In genomic region chr2:15158117-15158516, GRCh38 we compare ENCODE assay signal across 19 cellular contexts.
DNase-seq lines count a peak whose midpoint lies in the region; ATAC-seq, FAIRE-seq and TF ChIP-seq lines count a peak whose summit lies in the region.
"Had no signal": no experiment of that assay in that cellular context is flagged by ENCODE, and none has a peak within 500 bp of the region (broad histone marks: within the 10 kb centered on the region; RNA-seq: fewer than 3 reads in every experiment).

No MANE protein-coding gene starts in this region.

- H2BK12ac ChIP-seq in H1 (ENCODE audit: low read depth, low read length): no peak overlapping the region; the same call in 1 of the 2 replicates

- H3K4me2 ChIP-seq in H1 (ENCODE audit: insufficient read depth in 1 of 2, low read depth in 2 of 2, low read length in 2 of 2): peak overlapping the region in 1 of 2 experiments; percentile 31; a peak in 1 of 4 replicates

- no peak overlapping the region for H2AFZ ChIP-seq in H1 (ENCODE audit: low read length)

- no peak for TF ChIP-seq EP300 in H1 (IDR thresholded peaks at IDR 0.05; ENCODE audit: borderline replicate concordance in 1 of 2, low read depth in 2 of 2, low read length in 2 of 2)

- TF ChIP-seq CTCF in H1 (IDR thresholded peaks at IDR 0.05; ENCODE audit: control extremely low read depth in 1 of 3, insufficient read depth in 1 of 3, low read depth in 1 of 3, low read length in 3 of 3): no peak
- no peak for TF ChIP-seq CTCF in GM20000 (IDR thresholded peaks at IDR 0.05; ENCODE audit: extremely low read depth, missing control alignments)

- no peak overlapping the region for H4K8ac ChIP-seq in H1 (ENCODE audit: extremely low read depth, insufficient read depth, low read length)

- TF ChIP-seq POLR2A in H1 (IDR thresholded peaks at IDR 0.05; ENCODE audit: control extremely low read depth in 1 of 2, low read depth in 2 of 2, low read length in 2 of 2): no peak

- DNase-seq in Ammon's horn (ENCODE audit: low spot score): peak; percentile 20
- DNase-seq in H7: peak; percentile 70
- peak; percentile 45 for DNase-seq in NCI-H345 (lab: John Stamatoyannopoulos, UW)
- peak in 1 of 2 experiments; percentile 57 for DNase-seq in H1 (ENCODE audit: low read depth in 1 of 2, low spot score in 2 of 2)
- no peak for DNase-seq in GM20000 (ENCODE audit: low spot score)
- no peak for DNase-seq in natural killer cell treated with Interleukin-12 subunit alpha and Interleukin-12 subunit beta and Interleukin-15 and Interleukin-18, amount 100 ng/mL, for 72 hours (ENCODE audit: low spot score)
- no peak for DNase-seq in epidermal melanocyte (ENCODE audit: insufficient read length, low spot score)
- DNase-seq: activated B cell treated with CpG ODN at 0.5 μM for 24 hours; activated effector memory CD4-positive, alpha-beta T cell treated with Interleukin-2 at 50 U/mL for 16 hours; amniotic stem cell; foreskin melanocyte; NCI-H524 treated with DMSO at 0.1 percent for 48 hours; psoas muscle; T-cell had no signal

- H3K4me3 ChIP-seq in H7 (ENCODE audit: insufficient read depth, low read depth, low read length): no peak overlapping the region
- no peak overlapping the region for H3K4me3 ChIP-seq in H1 (ENCODE audit: extremely low read depth in 1 of 4, insufficient read depth in 2 of 4, low read depth in 3 of 4, low read length in 4 of 4)
- H3K4me3 ChIP-seq: psoas muscle had no signal

- no peak overlapping the region for H4K91ac ChIP-seq in H1 (replicated peaks; ENCODE audit: insufficient read length, low read length)

- no peaks in the 10 kb centered on the region for H3K36me3 Mint-ChIP-seq in natural killer cell treated with Interleukin-12 subunit alpha and Interleukin-12 subunit beta and Interleukin-15 and Interleukin-18, amount 100 ng/mL, for 72 hours
- H3K36me3 Mint-ChIP-seq: T-cell had no signal

- H3K9me3 Mint-ChIP-seq in natural killer cell treated with Interleukin-12 subunit alpha and Interleukin-12 subunit beta and Interleukin-15 and Interleukin-18, amount 100 ng/mL, for 72 hours: no peaks in the 10 kb centered on the region
- H3K9me3 Mint-ChIP-seq: activated B cell treated with CpG ODN at 0.5 μM for 24 hours; central memory CD8-positive, alpha-beta T cell; T-cell had no signal

- no peak overlapping the region for H3K27ac Mint-ChIP-seq in natural killer cell treated with Interleukin-12 subunit alpha and Interleukin-12 subunit beta and Interleukin-15 and Interleukin-18, amount 100 ng/mL, for 72 hours
- H3K27ac Mint-ChIP-seq: activated B cell treated with CpG ODN at 0.5 μM for 24 hours, T-cell had no signal

- H3K4me1 ChIP-seq in H1 (replicated peaks in 1 of 4; ENCODE audit: control insufficient read depth in 3 of 4, insufficient read depth in 4 of 4, low read length in 3 of 4): peaks cover 2 to 20% (median 11%) of the 10 kb centered on the region in 4 experiments
- H3K4me1 ChIP-seq: psoas muscle had no signal

- ATAC-seq in GM21737 (IDR thresholded peaks at IDR 0.05; ENCODE audit: unreplicated experiment): no peak
- no peak for ATAC-seq in natural killer cell treated with Interleukin-12 subunit alpha and Interleukin-12 subunit beta and Interleukin-15 and Interleukin-18, amount 100 ng/mL, for 72 hours
- ATAC-seq: psoas muscle, T-cell had no signal

- H3K36me3 ChIP-seq in H7 (replicated peaks; ENCODE audit: control insufficient read depth, insufficient read depth, low read length) (no peaks in the 10 kb centered on the region), H1 (ENCODE audit: control insufficient read depth in 2 of 4, insufficient read depth in 4 of 4, low read length in 3 of 4) (no peaks in the 10 kb centered on the region)

- no peak overlapping the region; the same call in 1 of the 2 replicates for H3K27ac ChIP-seq in H1 (ENCODE audit: low read depth, low read length)
- H3K27ac ChIP-seq: psoas muscle had no signal

- H3K23me2 ChIP-seq in H1 (ENCODE audit: low read depth, low read length): no peaks in the 10 kb centered on the region

- peaks cover 0 to 7% of the 10 kb centered on the region in 2 donors for H3K4me1 Mint-ChIP-seq in natural killer cell treated with Interleukin-12 subunit alpha and Interleukin-12 subunit beta and Interleukin-15 and Interleukin-18, amount 100 ng/mL, for 72 hours (ENCODE audit: low read depth in 2 of 2)
- H3K4me1 Mint-ChIP-seq: activated B cell treated with CpG ODN at 0.5 μM for 24 hours had no signal

- H3K4ac ChIP-seq in H1 (replicated peaks; ENCODE audit: insufficient read length, low read depth, low read length): no peak overlapping the region

- H3K79me2 ChIP-seq in H1 (ENCODE audit: control insufficient read depth in 1 of 2, insufficient read depth in 2 of 2, low read length in 2 of 2): no peaks in the 10 kb centered on the region

- H3K9ac ChIP-seq in H1 (replicated peaks in 1 of 4; ENCODE audit: extremely low read depth in 1 of 4, low read depth in 3 of 4, low read length in 3 of 4): no peak overlapping the region

- TF ChIP-seq RAD21 in H1 (IDR thresholded peaks at IDR 0.05 in 1 of 2, conservative IDR thresholded peaks at IDR 0.05 in 1 of 2; ENCODE audit: low read depth in 2 of 2, low read length in 2 of 2): no peak

- H4K5ac ChIP-seq in H1 (ENCODE audit: insufficient read length, low read depth, low read length): no peak overlapping the region

- H2BK120ac ChIP-seq in H1 (replicated peaks; ENCODE audit: low read depth, low read length): no peak overlapping the region

- H2AK5ac ChIP-seq in H1 (ENCODE audit: low read depth, low read length): no peak overlapping the region

- no peaks in the 10 kb centered on the region for H3K79me1 ChIP-seq in H1 (ENCODE audit: low read depth, low read length)

- FAIRE-seq in H1 (lab: Jason Lieb, UNC): no peak
- FAIRE-seq: GM18507, GM19239, urothelium cell line had no signal

- CTCF ChIA-PET in H1 (lab: Charles Lee; ENCODE audit: partially characterized antibody): interaction anchor here (0.6 to 1.8 kb wide), 4 partner anchors 13 to 419 kb away, joined by 3 to 6 read pairs (median 4); no protein-coding TSS in a partner anchor

- H3K27me3 Mint-ChIP-seq in natural killer cell treated with Interleukin-12 subunit alpha and Interleukin-12 subunit beta and Interleukin-15 and Interleukin-18, amount 100 ng/mL, for 72 hours: no peaks in the 10 kb centered on the region
- H3K27me3 Mint-ChIP-seq: activated B cell treated with CpG ODN at 0.5 μM for 24 hours; central memory CD8-positive, alpha-beta T cell; T-cell had no signal

- H3K18ac ChIP-seq in H1 (ENCODE audit: extremely low read depth, low read length): no peak overlapping the region

- H2BK20ac ChIP-seq in H1 (ENCODE audit: low read length): no peak overlapping the region

- no peak overlapping the region for H3K23ac ChIP-seq in H1 (ENCODE audit: insufficient read length)

- H3K9me3 ChIP-seq in H1 (ENCODE audit: insufficient read depth in 2 of 2, low read depth in 1 of 2, low read length in 1 of 2): no peaks in the 10 kb centered on the region
- H3K9me3 ChIP-seq: psoas muscle had no signal

- no peak overlapping the region for H3K14ac ChIP-seq in H1 (ENCODE audit: insufficient read length)

- POLR2A ChIA-PET in H1 (lab: Charles Lee; ENCODE audit: partially characterized antibody): interaction anchor here (1.1 kb wide), 1 partner anchor 24 kb away, joined by 3 read pairs; no protein-coding TSS in a partner anchor

- no peak overlapping the region for H2BK15ac ChIP-seq in H1 (ENCODE audit: low read length)

- H2BK5ac ChIP-seq in H1 (ENCODE audit: low read depth, low read length): no peak overlapping the region

- no peak overlapping the region for H3K4me3 Mint-ChIP-seq in natural killer cell treated with Interleukin-12 subunit alpha and Interleukin-12 subunit beta and Interleukin-15 and Interleukin-18, amount 100 ng/mL, for 72 hours
- H3K4me3 Mint-ChIP-seq: activated B cell treated with CpG ODN at 0.5 μM for 24 hours; central memory CD8-positive, alpha-beta T cell; T-cell had no signal

- no peaks in the 10 kb centered on the region for H3K27me3 ChIP-seq in H7 (ENCODE audit: control insufficient read depth, insufficient read depth, low read length)
- H3K27me3 ChIP-seq in H1 (replicated peaks in 1 of 4; ENCODE audit: control insufficient read depth in 3 of 4, extremely low read depth in 1 of 4, insufficient read depth in 3 of 4, low read length in 3 of 4): no peaks in the 10 kb centered on the region

- no peaks in the 10 kb centered on the region for H4K20me1 ChIP-seq in H1 (replicated peaks in 1 of 2; ENCODE audit: control insufficient read depth in 1 of 2, insufficient read depth in 2 of 2, low read length in 2 of 2)

- WGBS in H1 (ENCODE audit: extremely low coverage in 1 of 2, insufficient coverage in 1 of 2, insufficient read length in 1 of 2, insufficient replicate concordance in 2 of 2, low coverage in 1 of 2, low lambda C conversion rate in 2 of 2, missing lambda C conversion rate in 1 of 2), 2 experiments: 47% methylated on average over 4 of the region's 4 CpGs; no CpG with 5 or more reads in 1 of the 2 experiments

- no peak overlapping the region for H3K56ac ChIP-seq in H1 (replicated peaks; ENCODE audit: insufficient read length, low read depth, low read length)

TF ChIP-seq in H1, 55 proteins besides CTCF, POLR2A, EP300 and RAD21:
- TF ChIP-seq RXRA (IDR thresholded peaks at IDR 0.05; ENCODE audit: insufficient read depth, low read depth, low read length) (0 out of 2 replicates have a peak, but pooled peaks have one; percentile 26), ZNF274 (IDR thresholded peaks at IDR 0.05; ENCODE audit: borderline replicate concordance, extremely low read depth, low read length) (no peak), SIN3A (conservative IDR thresholded peaks at IDR 0.05 in 1 of 2, IDR thresholded peaks at IDR 0.05 in 1 of 2; ENCODE audit: low read depth in 1 of 2, low read length in 2 of 2) (0 out of 4 replicates have a peak, but pooled peaks of 1 of the 2 experiments have one; percentile 36), NRF1 (IDR thresholded peaks at IDR 0.05; ENCODE audit: low read depth, low read length) (no peak), TCF12 (IDR thresholded peaks at IDR 0.05; ENCODE audit: low read depth, low read length) (peak; percentile 83; the same call in 1 of the 2 replicates), TEAD4 (IDR thresholded peaks at IDR 0.05; ENCODE audit: low read depth, low read length) (no peak), HDAC6 (IDR thresholded peaks at IDR 0.05; ENCODE audit: low read depth, low read length) (no peak)

Comparison
In these comparisons a context has a peak if more than half of its experiments do, and no peak if none do; other contexts are left out.
1. DNase-seq: peak in Ammon's horn (single experiment), H7 (single experiment) and NCI-H345 (single experiment); none in GM20000 (single experiment), natural killer cell treated with Interleukin-12 subunit alpha and Interleukin-12 subunit beta and Interleukin-15 and Interleukin-18, amount 100 ng/mL, for 72 hours (single experiment) and epidermal melanocyte (single experiment).